Comparison of ENCODE assay signal across 19 cellular contexts in genomic region chr7:139417478-139417877, GRCh38. TPM values are rescaled to one million over a fixed set of nuclear protein-coding genes. Genes with fewer than 3 reads are reported as not detected.
DNase-seq lines count a peak whose midpoint lies in the region; ATAC-seq, FAIRE-seq and TF ChIP-seq lines count a peak whose summit lies in the region.
"Had no signal": no experiment of that assay in that cellular context is flagged by ENCODE, and none has a peak within 500 bp of the region (broad histone marks: within the 10 kb centered on the region; RNA-seq: fewer than 3 reads in every experiment).

No MANE protein-coding gene starts in this region.

- peaks cover 12% of the 10 kb centered on the region for H3K4me1 Mint-ChIP-seq in mesothelial cell of epicardium

- in situ Hi-C loops in HepG2 (cut with HindIII; ENCODE audit: extremely low pct_ligation_motif_present, low pct_unique_long_range_greater_than_20kb) (no loop called here), K562 (cut with MboI) (no loop called here)

- H3K27me3 ChIP-seq in HepG2 (ENCODE audit: control insufficient read depth in 1 of 2, insufficient read depth in 2 of 2, low read length in 2 of 2) (no peaks in the 10 kb centered on the region), right lobe of liver (no peaks in the 10 kb centered on the region), K562 (ENCODE audit: control insufficient read depth in 2 of 2, insufficient read depth in 2 of 2, low read length in 2 of 2) (no peaks in the 10 kb centered on the region)
- H3K27me3 ChIP-seq: BE2C had no signal

- FAIRE-seq in HepG2 (lab: Jason Lieb, UNC), result no peak
- no peak for FAIRE-seq in K562 (lab: Jason Lieb, UNC)
- FAIRE-seq: A549, GM12892, GM19239, H1, HTR-8/SVneo had no signal

- intact Hi-C loops in HepG2 (cut with micrococcal nuclease; ENCODE audit: unreplicated experiment) (no loop called here), right lobe of liver (cut with DNase I) (no loop called here), K562 (cut with micrococcal nuclease) (no loop called here)

- ATAC-seq in HepG2 (no peak), right lobe of liver (no peak), K562 (no peak), HG02798 (IDR thresholded peaks at IDR 0.05; ENCODE audit: poor library complexity, unreplicated experiment) (no peak), HG02840 (IDR thresholded peaks at IDR 0.05; ENCODE audit: low FRiP score, unreplicated experiment) (no peak)
- ATAC-seq: A549; CD8-positive, alpha-beta T cell had no signal

- H2AFZ ChIP-seq in HepG2 (ENCODE audit: low read length) (no peak overlapping the region), K562 (ENCODE audit: low read depth, low read length) (no peak overlapping the region)

- H3K4me3 ChIP-seq in HepG2 (replicated peaks in 1 of 3; ENCODE audit: insufficient read depth in 1 of 3, low read depth in 2 of 3, low read length in 3 of 3) (no peak overlapping the region), right lobe of liver (no peak overlapping the region), K562 (no peak overlapping the region)
- H3K4me3 ChIP-seq: A549, HAP-1 had no signal

- POLR2A ChIA-PET in HepG2 (lab: Yijun Ruan, JAX) (no interaction called here), K562 (lab: Yijun Ruan, JAX) (interaction anchor here (1.0 to 1.3 kb wide), 3 partner anchors 8 to 25 kb away, joined by 3 to 4 read pairs (median 4); no protein-coding TSS in a partner anchor)

- DNase-seq in HepG2 (ENCODE audit: low spot score) (no peak), right lobe of liver (no peak), K562 (ENCODE audit: extremely low read depth in 1 of 4, low spot score in 3 of 4) (no peak), mesothelial cell of epicardium (ENCODE audit: low spot score in 2 of 2, unreplicated experiment in 2 of 2) (no peak), NCI-H345 (lab: John Stamatoyannopoulos, UW) (no peak)
- DNase-seq: BE2C; Caco-2; CD8-positive, alpha-beta T cell; DND-41; GDM1 had no signal

- H3K36me3 Mint-ChIP-seq in mesothelial cell of epicardium, result peaks cover 41% of the 10 kb centered on the region

- peaks cover 9 to 80% of the 10 kb centered on the region in 2 experiments for H3K36me3 ChIP-seq in HepG2 (replicated peaks in 1 of 2; ENCODE audit: control insufficient read depth in 1 of 2, insufficient read depth in 2 of 2, low read length in 2 of 2)
- peaks cover 0 to 79% (median 26%) of the 10 kb centered on the region in 4 donors for H3K36me3 ChIP-seq in right lobe of liver
- peaks cover 97% of the 10 kb centered on the region for H3K36me3 ChIP-seq in K562 (ENCODE audit: control insufficient read depth, insufficient read depth, low read length)

- H3K9me3 Mint-ChIP-seq in mesothelial cell of epicardium, result no peaks in the 10 kb centered on the region
- H3K9me3 Mint-ChIP-seq: CD8-positive, alpha-beta T cell had no signal

- peak overlapping the region; percentile 41 for H3K27ac Mint-ChIP-seq in mesothelial cell of epicardium
- H3K27ac Mint-ChIP-seq: CD8-positive, alpha-beta T cell had no signal

- H3K9ac ChIP-seq in HepG2 (ENCODE audit: insufficient read depth, low read depth, low read length), result no peak overlapping the region
- no peak overlapping the region for H3K9ac ChIP-seq in K562 (ENCODE audit: insufficient read depth in 1 of 2, low read depth in 2 of 2, low read length in 2 of 2)

- no peaks in the 10 kb centered on the region for H3K27me3 Mint-ChIP-seq in mesothelial cell of epicardium (ENCODE audit: low read depth)

- TF ChIP-seq RAD21 in HepG2 (CRISPR knock-in tag; IDR thresholded peaks at IDR 0.05), result no peak
- TF ChIP-seq RAD21 in K562 (CRISPR knock-in tag; conservative IDR thresholded peaks at IDR 0.05 in 1 of 2, IDR thresholded peaks at IDR 0.05 in 1 of 2), result no peak

- TF ChIP-seq POLR2A in HepG2 (IDR thresholded peaks at IDR 0.05; ENCODE audit: insufficient read depth in 1 of 2, low read depth in 2 of 2, low read length in 2 of 2), result no peak
- no peak for TF ChIP-seq POLR2A in right lobe of liver (IDR thresholded peaks at IDR 0.05)
- no peak for TF ChIP-seq POLR2A in K562 (conservative IDR thresholded peaks at IDR 0.05)

- H3K79me2 ChIP-seq in HepG2 (ENCODE audit: insufficient read depth, low read length) (no peaks in the 10 kb centered on the region), K562 (ENCODE audit: control insufficient read depth, insufficient read depth, low read length) (no peaks in the 10 kb centered on the region; the same call in 2 of the 3 replicates)

- H3K4me1 ChIP-seq in HepG2 (ENCODE audit: insufficient read depth, low read length) (no peaks in the 10 kb centered on the region), right lobe of liver (no peaks in the 10 kb centered on the region), K562 (replicated peaks in 1 of 2; ENCODE audit: control insufficient read depth in 2 of 2, insufficient read depth in 2 of 2, low read length in 2 of 2) (no peaks in the 10 kb centered on the region)
- H3K4me1 ChIP-seq: A549, Caco-2, HAP-1 had no signal

- H3K4me2 ChIP-seq in HepG2 (ENCODE audit: low read depth, low read length), result no peak overlapping the region
- H3K4me2 ChIP-seq in K562 (ENCODE audit: insufficient read depth, low read length), result no peak overlapping the region
- H3K4me2 ChIP-seq: A549 had no signal

- BruUV-seq in HepG2 (replicated peaks; lab: Mats Ljungman, UMichigan), result no TSS peak
- BruUV-seq in K562 (replicated peaks; lab: Mats Ljungman, UMichigan), result no TSS peak

- no peaks in the 10 kb centered on the region; the same call in 1 of the 2 replicates for H4K20me1 ChIP-seq in HepG2 (ENCODE audit: insufficient read depth, low read length)
- no peaks in the 10 kb centered on the region for H4K20me1 ChIP-seq in K562 (replicated peaks; ENCODE audit: control insufficient read depth, insufficient read depth, low read length)

- no peak overlapping the region for H3K4me3 Mint-ChIP-seq in mesothelial cell of epicardium
- H3K4me3 Mint-ChIP-seq: CD8-positive, alpha-beta T cell had no signal

- TF ChIP-seq CTCF in HepG2 (CRISPR knock-in tag; IDR thresholded peaks at IDR 0.05), result no peak
- TF ChIP-seq CTCF in right lobe of liver (IDR thresholded peaks at IDR 0.05), result no peak
- TF ChIP-seq CTCF in K562 (IDR thresholded peaks at IDR 0.05 in 2 of 3, conservative IDR thresholded peaks at IDR 0.05 in 1 of 3; ENCODE audit: insufficient read depth in 2 of 3, low read depth in 1 of 3, low read length in 3 of 3), result no peak
- no peak for TF ChIP-seq CTCF in mesothelial cell of epicardium (IDR thresholded peaks at IDR 0.05; ENCODE audit: unreplicated experiment)

- no peak overlapping the region for H3K27ac ChIP-seq in HepG2 (ENCODE audit: extremely low read length, insufficient read depth, low read length)
- H3K27ac ChIP-seq in right lobe of liver, result no peak overlapping the region
- H3K27ac ChIP-seq in K562 (ENCODE audit: extremely low read depth, low read depth, low read length), result no peak overlapping the region
- H3K27ac ChIP-seq: A549, C4-2B had no signal

- no peaks in the 10 kb centered on the region for H3K9me3 ChIP-seq in HepG2 (ENCODE audit: low read length)
- H3K9me3 ChIP-seq in right lobe of liver, result no peaks in the 10 kb centered on the region
- H3K9me3 ChIP-seq in K562 (replicated peaks; ENCODE audit: control insufficient read depth, insufficient read depth, low read depth, low read length), result no peaks in the 10 kb centered on the region
- H3K9me3 ChIP-seq: A549, BE2C, Caco-2, HAP-1 had no signal

- 99% methylated on average over 15 of the region's 15 CpGs for WGBS in HepG2 (ENCODE audit: low lambda C conversion rate)
- WGBS in right lobe of liver (ENCODE audit: insufficient coverage, low coverage, low lambda C conversion rate, missing lambda C conversion rate), result 98% methylated on average over 15 of the region's 15 CpGs
- 97% methylated on average over 15 of the region's 15 CpGs for WGBS in K562 (ENCODE audit: insufficient coverage, low coverage, missing lambda C conversion rate)

- H3K9me1 ChIP-seq in K562 (ENCODE audit: control insufficient read depth, insufficient read depth, low read length), result no peaks in the 10 kb centered on the region

- CTCF ChIA-PET in HepG2 (lab: Yijun Ruan, JAX; ENCODE audit: low intra/inter-chr PET ratio, low total read pairs), result no interaction called here
- CTCF ChIA-PET in K562 (lab: Yijun Ruan, JAX; ENCODE audit: low intra/inter-chr PET ratio), result no interaction called here

- TF ChIP-seq EP300 in HepG2 (IDR thresholded peaks at IDR 0.05; ENCODE audit: low read depth in 2 of 2, low read length in 2 of 2) (no peak), HepG2 (CRISPR knock-in tag; IDR thresholded peaks at IDR 0.05; ENCODE audit: borderline replicate concordance) (no peak), K562 (IDR thresholded peaks at IDR 0.05; ENCODE audit: low read length) (no peak)

RNA-seq across cellular contexts. Expression of gene LUC7L2, which starts 57.8 kb away (rescaled TPM):
- total RNA-seq in HepG2 (2016; rRNA removed; fragmentation: Illumina TruSeq; extraction: Trizol) (50.7 and 59.5 TPM in 2 replicates), right lobe of liver (10 to 100 TPM; 23.2 to 40.0 (median 36.3) TPM), K562 (2014; rRNA removed) (110 and 119 TPM in 2 replicates), K562 (2014; rRNA removed; fragmentation: Illumina TruSeq; extraction: Trizol) (144 and 164 TPM in 2 replicates), K562 (2015; rRNA removed; fragmentation: Illumina TruSeq; extraction: Trizol) (141 and 144 TPM in 2 replicates), K562 (2021) (198 and 207 TPM in 2 replicates), mesothelial cell of epicardium (137 to 145 TPM (median 142 TPM) in 3 replicates)
- 9.4 and 13.3 TPM in 2 replicates for total RNA-seq in HepG2 (2016; cell fraction: cytosol; rRNA removed; fragmentation: Illumina TruSeq; extraction: Trizol; ENCODE audit: low read depth)
- total RNA-seq in HepG2 (2016; cell fraction: insoluble cytoplasmic fraction; rRNA removed; fragmentation: Illumina TruSeq; extraction: Trizol), result 50.6 and 54.5 TPM in 2 replicates
- 19.2 and 24.0 TPM in 2 replicates for total RNA-seq in HepG2 (2016; cell fraction: membrane; rRNA removed; fragmentation: Illumina TruSeq; extraction: Trizol)
- 50.0 and 54.9 TPM in 2 replicates for total RNA-seq in HepG2 (2016; cell fraction: nucleus; rRNA removed; fragmentation: Illumina TruSeq; extraction: Trizol)
- polyA plus RNA-seq in HepG2 (2011; rRNA removed) (15.9 and 17.9 TPM in 2 replicates), K562 (2011; rRNA removed) (95.0 and 115 TPM in 2 replicates), K562 (2014; fragmentation: Illumina TruSeq; extraction: Trizol) (137 and 168 TPM in 2 replicates), K562 (2014; fragmentation: Nextera tagmentation; extraction: Ambion mirVana) (10 to 100 TPM; 56.1 to 66.5 TPM), K562 (2014; rRNA removed) (117 and 144 TPM in 2 replicates)
- 9.5 and 11.8 TPM in 2 replicates for polyA plus RNA-seq in HepG2 (2011; cell fraction: cytosol; rRNA removed)
- polyA plus RNA-seq in HepG2 (2011; cell fraction: nucleus; rRNA removed), result 57.7 and 73.4 TPM in 2 replicates
- polyA plus RNA-seq in HepG2 (2012), result 25.8 and 32.8 TPM in 2 replicates
- 3.1 and 3.2 TPM in 2 replicates for polyA plus RNA-seq in HepG2 (2016; cell fraction: cytosol; fragmentation: Illumina TruSeq; extraction: Trizol; ENCODE audit: low read depth)
- polyA plus RNA-seq in HepG2 (2016; cell fraction: insoluble cytoplasmic fraction; fragmentation: Illumina TruSeq; extraction: Trizol; ENCODE audit: low read depth), result 56.2 and 61.3 TPM in 2 replicates
- 9.0 and 10.3 TPM in 2 replicates for polyA plus RNA-seq in HepG2 (2016; cell fraction: membrane; fragmentation: Illumina TruSeq; extraction: Trizol; ENCODE audit: low read depth)
- 70.2 and 76.0 TPM in 2 replicates for polyA plus RNA-seq in HepG2 (2016; cell fraction: nucleus; fragmentation: Illumina TruSeq; extraction: Trizol; ENCODE audit: insufficient read depth, low read depth)
- polyA minus RNA-seq in HepG2 (2011; rRNA and poly(A)+ RNA removed; ENCODE audit: low replicate concordance), result 25.3 and 62.6 TPM in 2 replicates
- 11.8 and 15.0 TPM in 2 replicates for polyA minus RNA-seq in HepG2 (2011; cell fraction: cytosol; rRNA and poly(A)+ RNA removed)
- 91.1 and 123 TPM in 2 replicates for polyA minus RNA-seq in HepG2 (2011; cell fraction: nucleus; rRNA and poly(A)+ RNA removed)
- total RNA-seq in K562 (2011; cell fraction: chromatin; rRNA removed; ENCODE audit: low replicate concordance), result 93.5 and 286 TPM in 2 replicates
- total RNA-seq in K562 (2011; cell fraction: nucleolus; rRNA removed), result 133 and 154 TPM in 2 replicates
- total RNA-seq in K562 (2011; cell fraction: nucleoplasm; rRNA removed), result 161 and 217 TPM in 2 replicates
- 61.1 and 102 TPM in 2 replicates for polyA plus RNA-seq in K562 (2011; cell fraction: cytosol; rRNA removed)
- 137 and 144 TPM in 2 replicates for polyA plus RNA-seq in K562 (2011; cell fraction: nucleus; rRNA removed)
- polyA plus RNA-seq in K562 (2012), result 102 and 214 TPM in 2 replicates
- polyA minus RNA-seq in K562 (2011; rRNA and poly(A)+ RNA removed), result 121 and 164 TPM in 2 replicates
- polyA minus RNA-seq in K562 (2011; cell fraction: cytosol; rRNA and poly(A)+ RNA removed), result 55.3 and 77.4 TPM in 2 replicates
- polyA minus RNA-seq in K562 (2011; cell fraction: nucleus; rRNA and poly(A)+ RNA removed), result 193 and 262 TPM in 2 replicates

Comparison
In these comparisons a context has a peak if more than half of its experiments do, and no peak if none do; other contexts are left out.
1. Of the 241 proteins assayed by ChIP-seq in both HepG2 and K562: peak only in HepG2: none; only in K562: POLR2AphosphoS5; in both: none; in neither: 240.